ENCODE assay signal across 19 cellular contexts in the genomic region with DNA sequence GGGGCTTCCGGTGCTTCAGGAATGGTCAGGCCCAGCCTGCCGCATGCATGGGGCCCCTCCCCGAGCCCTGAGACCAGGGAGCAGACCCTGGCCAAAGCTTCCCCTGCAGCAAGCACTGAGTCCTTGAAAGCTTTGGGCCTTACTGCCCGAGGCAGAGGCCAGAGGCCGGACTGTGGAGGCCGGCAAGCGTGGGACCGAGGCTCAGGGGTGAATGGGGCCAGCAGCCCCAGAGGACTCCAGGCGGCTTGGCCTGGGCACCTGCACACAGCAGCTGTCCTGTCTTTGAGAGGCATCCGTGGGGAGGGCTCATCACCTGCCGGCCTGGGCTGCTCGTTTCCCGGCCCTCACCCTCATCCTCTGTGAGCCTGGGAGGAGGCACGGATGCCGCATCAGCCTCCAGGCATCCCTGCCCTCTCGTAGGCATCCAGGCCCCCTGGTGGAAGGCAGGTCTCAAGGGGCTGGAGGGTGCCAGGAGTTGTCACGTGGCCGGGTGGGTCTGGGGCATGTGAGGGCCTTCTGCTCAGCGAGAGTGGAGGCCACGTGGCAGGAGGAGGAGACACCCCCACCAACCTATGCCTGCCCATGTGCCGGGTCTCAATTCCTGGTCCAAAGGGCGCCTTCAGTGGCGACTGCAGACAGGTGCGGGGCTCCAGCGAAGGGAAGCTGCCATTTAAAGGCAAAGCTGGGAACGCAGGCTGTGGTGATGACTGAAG. TPM values are rescaled to one million over a fixed set of nuclear protein-coding genes. Genes with fewer than 3 reads are reported as not detected.
DNase-seq lines count a peak whose midpoint lies in the region; ATAC-seq, FAIRE-seq and TF ChIP-seq lines count a peak whose summit lies in the region.
"Had no signal": no experiment of that assay in that cellular context is flagged by ENCODE, and none has a peak within 500 bp of the region (broad histone marks: within the 10 kb centered on the region; RNA-seq: fewer than 3 reads in every experiment).

No MANE protein-coding gene starts in this region.

- H3K9me3 Mint-ChIP-seq in chondrocyte (ENCODE audit: low read depth), result no peaks in the 10 kb centered on the region
- H3K9me3 Mint-ChIP-seq: activated naive CD4-positive, alpha-beta T cell treated with anti-CD3 and anti-CD28 coated beads, Interleukin-2, amount 10 ng/mL, durations not matched to agents 7 days and 5 days; stimulated activated effector memory CD8-positive, alpha-beta T cell treated with anti-CD3 and anti-CD28 coated beads, Interleukin-12 subunit alpha, Interleukin-12 subunit beta, amount 100 ng/mL, for 72 hours had no signal

- peaks cover 31% of the 10 kb centered on the region for H3K4me1 Mint-ChIP-seq in chondrocyte (ENCODE audit: low read depth)
- H3K4me1 Mint-ChIP-seq: activated CD4-positive, alpha-beta T cell treated with anti-CD3 and anti-CD28 coated beads for 36 hours; activated naive CD4-positive, alpha-beta T cell treated with anti-CD3 and anti-CD28 coated beads, Interleukin-2, amount 10 ng/mL, durations not matched to agents 7 days and 5 days; stimulated activated effector memory CD8-positive, alpha-beta T cell treated with anti-CD3 and anti-CD28 coated beads, Interleukin-12 subunit alpha, Interleukin-12 subunit beta, amount 100 ng/mL, for 72 hours had no signal

- H3K9me3 ChIP-seq in A549, result no peaks in the 10 kb centered on the region
- H3K9me3 ChIP-seq in neuronal stem cell (replicated peaks in 1 of 2; ENCODE audit: control insufficient read depth in 2 of 2, insufficient read depth in 1 of 2, low read depth in 1 of 2, low read length in 2 of 2), result no peaks in the 10 kb centered on the region
- H3K9me3 ChIP-seq in gastrocnemius medialis, result no peaks in the 10 kb centered on the region

- DNase-seq in A549 (ENCODE audit: low read depth in 1 of 2, low spot score in 1 of 2) (peak in 1 of 2 experiments; percentile 57), chondrocyte (ENCODE audit: low spot score) (no peak), neuronal stem cell (ENCODE audit: low spot score) (no peak), gastrocnemius medialis (no peak), GM19238 (ENCODE audit: insufficient read length, low spot score) (no peak), SKM-1 (lab: John Stamatoyannopoulos, UW; ENCODE audit: unreplicated experiment) (no peak)
- DNase-seq in stimulated activated naive CD4-positive, alpha-beta T cell (lab: John Stamatoyannopoulos, UW), result no peak
- DNase-seq: activated CD4-positive, alpha-beta T cell treated with anti-CD3 and anti-CD28 coated beads for 36 hours; activated naive CD4-positive, alpha-beta T cell treated with anti-CD3 and anti-CD28 coated beads, Interleukin-2, amount 10 ng/mL, durations not matched to agents 7 days and 5 days; kidney glomerular epithelial cell; NCI-H1694 treated with DMSO at 0.1 percent for 48 hours had no signal

- H3K4me2 ChIP-seq in A549 (peak overlapping the region; percentile 100; the same call in 2 of the 3 replicates), neuronal stem cell (ENCODE audit: insufficient read depth, low read length, poor library complexity, severe bottlenecking) (no peak overlapping the region)
- H3K4me2 ChIP-seq: smooth muscle cell had no signal

- H3K4me3 Mint-ChIP-seq in chondrocyte (ENCODE audit: unreplicated experiment), result no peak overlapping the region
- H3K4me3 Mint-ChIP-seq: activated CD4-positive, alpha-beta T cell treated with anti-CD3 and anti-CD28 coated beads for 36 hours; activated naive CD4-positive, alpha-beta T cell treated with anti-CD3 and anti-CD28 coated beads, Interleukin-2, amount 10 ng/mL, durations not matched to agents 7 days and 5 days; stimulated activated effector memory CD8-positive, alpha-beta T cell treated with anti-CD3 and anti-CD28 coated beads, Interleukin-12 subunit alpha, Interleukin-12 subunit beta, amount 100 ng/mL, for 72 hours had no signal

- no peaks in the 10 kb centered on the region for H3K27me3 Mint-ChIP-seq in chondrocyte (ENCODE audit: low read depth)
- H3K27me3 Mint-ChIP-seq: activated CD4-positive, alpha-beta T cell treated with anti-CD3 and anti-CD28 coated beads for 36 hours; activated naive CD4-positive, alpha-beta T cell treated with anti-CD3 and anti-CD28 coated beads, Interleukin-2, amount 10 ng/mL, durations not matched to agents 7 days and 5 days had no signal

- H3K36me3 ChIP-seq in neuronal stem cell (replicated peaks in 1 of 2; ENCODE audit: control insufficient read depth in 2 of 2, insufficient read depth in 2 of 2, low read length in 2 of 2) (peaks cover 0 to 10% of the 10 kb centered on the region in 2 donors), gastrocnemius medialis (no peaks in the 10 kb centered on the region)

- no peak overlapping the region for H4K8ac ChIP-seq in neuronal stem cell (ENCODE audit: low read depth, low read length)

- WGBS in A549 (ENCODE audit: missing lambda C conversion rate), result 86% methylated on average over 8 of the region's 26 CpGs
- WGBS in neuronal stem cell (ENCODE audit: extremely low coverage in 2 of 2, insufficient read length in 2 of 2, insufficient replicate concordance in 1 of 2), 2 donors, result no CpG with 5 or more reads among the region's 26 CpGs

- peak overlapping the region; percentile 48 for H3K18ac ChIP-seq in neuronal stem cell (ENCODE audit: low read length)

- CTCF ChIA-PET in A549 (lab: Yijun Ruan, JAX), result interaction anchor here (1.1 to 5.6 kb wide), 7 partner anchors 10 to 127 kb away, joined by 3 to 53 read pairs (median 5); no protein-coding TSS in a partner anchor

- H3K36me3 Mint-ChIP-seq in chondrocyte (ENCODE audit: low read depth), result peaks cover 2% of the 10 kb centered on the region
- H3K36me3 Mint-ChIP-seq: activated naive CD4-positive, alpha-beta T cell treated with anti-CD3 and anti-CD28 coated beads, Interleukin-2, amount 10 ng/mL, durations not matched to agents 7 days and 5 days; stimulated activated effector memory CD8-positive, alpha-beta T cell treated with anti-CD3 and anti-CD28 coated beads, Interleukin-12 subunit alpha, Interleukin-12 subunit beta, amount 100 ng/mL, for 72 hours had no signal

- in situ Hi-C loops in gastrocnemius medialis (cut with MboI; ENCODE audit: low sequenced_read_pairs in 4 of 4), result no loop called here

- peak overlapping the region; percentile 55 for H2BK15ac ChIP-seq in neuronal stem cell (ENCODE audit: low read length)

- H2BK12ac ChIP-seq in neuronal stem cell (ENCODE audit: low read length), result peak overlapping the region; percentile 63

- no peak for FAIRE-seq in A549 (lab: Jason Lieb, UNC)

- H3K4me1 ChIP-seq in A549 (peaks cover 49% of the 10 kb centered on the region), neuronal stem cell (ENCODE audit: control insufficient read depth in 2 of 2, insufficient read depth in 1 of 2, low read depth in 1 of 2, low read length in 2 of 2) (peaks cover 17 to 20% of the 10 kb centered on the region in 2 donors), gastrocnemius medialis (peaks cover 0 to 7% of the 10 kb centered on the region in 2 donors)

- no peak overlapping the region for H3K4me3 ChIP-seq in A549
- H3K4me3 ChIP-seq in neuronal stem cell (ENCODE audit: low read length in 2 of 2), result no peak overlapping the region
- no peak overlapping the region for H3K4me3 ChIP-seq in gastrocnemius medialis
- H3K4me3 ChIP-seq: smooth muscle cell had no signal

- TF ChIP-seq RAD21 in A549 (conservative IDR thresholded peaks at IDR 0.05 in 1 of 2, IDR thresholded peaks at IDR 0.05 in 1 of 2) (peak in 1 of 2 experiments; percentile 13; a peak in 1 of 5 replicates), Ishikawa (IDR thresholded peaks at IDR 0.05; ENCODE audit: low read depth) (no peak)

- no peak for TF ChIP-seq POLR2A in A549 (IDR thresholded peaks at IDR 0.05; ENCODE audit: low read length)
- no peak for TF ChIP-seq POLR2A in gastrocnemius medialis (IDR thresholded peaks at IDR 0.05)

- TF ChIP-seq CTCF in A549 (IDR thresholded peaks at IDR 0.05) (no peak), chondrocyte (IDR thresholded peaks at IDR 0.05) (peak; percentile 46), gastrocnemius medialis (IDR thresholded peaks at IDR 0.05 in 4 of 5, conservative IDR thresholded peaks at IDR 0.05 in 1 of 5) (no peak)

- peak overlapping the region; percentile 44 for H2AK5ac ChIP-seq in neuronal stem cell (ENCODE audit: low read depth, low read length)

- peak overlapping the region; percentile 21 for H3K14ac ChIP-seq in neuronal stem cell (ENCODE audit: low read length)

- peak overlapping the region; percentile 82 for H2BK5ac ChIP-seq in neuronal stem cell (ENCODE audit: low read length)

- no peak overlapping the region for H2AFZ ChIP-seq in neuronal stem cell (ENCODE audit: low read length)

- no peak overlapping the region for H4K91ac ChIP-seq in neuronal stem cell (ENCODE audit: low read depth, low read length, poor library complexity)

- H3K27ac Mint-ChIP-seq in chondrocyte (ENCODE audit: unreplicated experiment), result no peak overlapping the region
- H3K27ac Mint-ChIP-seq: activated CD4-positive, alpha-beta T cell treated with anti-CD3 and anti-CD28 coated beads for 36 hours; activated naive CD4-positive, alpha-beta T cell treated with anti-CD3 and anti-CD28 coated beads, Interleukin-2, amount 10 ng/mL, durations not matched to agents 7 days and 5 days; stimulated activated effector memory CD8-positive, alpha-beta T cell treated with anti-CD3 and anti-CD28 coated beads, Interleukin-12 subunit alpha, Interleukin-12 subunit beta, amount 100 ng/mL, for 72 hours had no signal

- POLR2A ChIA-PET in A549 (lab: Yijun Ruan, JAX), result no interaction called here

- intact Hi-C loops in gastrocnemius medialis (cut with DNase I; ENCODE audit: low total_unique reads), result no loop called here

- TF ChIP-seq EP300 in A549 (IDR thresholded peaks at IDR 0.05) (no peak), Ishikawa (IDR thresholded peaks at IDR 0.05; ENCODE audit: borderline replicate concordance) (no peak)

- no peak overlapping the region for H3K4ac ChIP-seq in neuronal stem cell (ENCODE audit: low read length)

- no peak overlapping the region for H2BK120ac ChIP-seq in neuronal stem cell (ENCODE audit: low read depth, low read length)

- no peak overlapping the region for H3K9ac ChIP-seq in neuronal stem cell (ENCODE audit: low read depth, low read length, poor library complexity)

- H3K27me3 ChIP-seq in neuronal stem cell (ENCODE audit: control insufficient read depth in 3 of 3, insufficient read depth in 3 of 3, low read depth in 1 of 3, low read length in 3 of 3) (no peaks in the 10 kb centered on the region), gastrocnemius medialis (peaks cover 17 to 46% (median 45%) of the 10 kb centered on the region in 3 donors)

- no peak overlapping the region for H3K23ac ChIP-seq in neuronal stem cell (ENCODE audit: low read depth, low read length, poor library complexity)

- peak overlapping the region; percentile 97 to 100; a peak in 5 of 6 replicates for H3K27ac ChIP-seq in A549
- H3K27ac ChIP-seq in neuronal stem cell (replicated peaks; ENCODE audit: low read length), result no peak overlapping the region
- H3K27ac ChIP-seq in gastrocnemius medialis, result no peak overlapping the region
- H3K27ac ChIP-seq: HL-60 had no signal

- ATAC-seq in A549 (peak in 1 of 2 experiments; percentile 13; a peak in 3 of 6 replicates), gastrocnemius medialis (no peak)
- ATAC-seq: activated CD4-positive, alpha-beta T cell treated with anti-CD3 and anti-CD28 coated beads for 36 hours; stimulated activated effector memory CD8-positive, alpha-beta T cell treated with anti-CD3 and anti-CD28 coated beads, Interleukin-12 subunit alpha, Interleukin-12 subunit beta, amount 100 ng/mL, for 72 hours had no signal

- H3K79me1 ChIP-seq in neuronal stem cell (ENCODE audit: low read depth, low read length), result peaks cover 39% of the 10 kb centered on the region

RNA-seq across cellular contexts. Expression of gene CACNA1H, which starts 31.4 kb away (rescaled TPM):
- polyA plus RNA-seq in A549 (2011; rRNA removed) (7.2 and 8.6 TPM in 2 replicates), A549 (2017; fragmentation: RNase III; extraction: RNeasy Plus Mini Kit Qiagen cat#74134 plus additional on column Dnase treatment) (11.7 to 15.8 TPM (median 14.1 TPM) in 3 replicates)
- 11.7 and 18.5 TPM in 2 replicates for polyA plus RNA-seq in A549 (2012; cell fraction: cytosol; rRNA removed)
- 41.3 and 56.9 TPM in 2 replicates for polyA plus RNA-seq in A549 (2012; cell fraction: nucleus; rRNA removed)
- 14.1 and 17.6 TPM in 2 replicates for polyA minus RNA-seq in A549 (2011; rRNA and poly(A)+ RNA removed)
- total RNA-seq in chondrocyte (55.9 to 73.4 TPM (median 73.2 TPM) in 3 replicates), gastrocnemius medialis (10 to 100 TPM in 1 of 4 donors, 1 to 10 TPM in 3; 3.7 to 12.8 (median 4.5) TPM)
- 21.5 TPM for polyA plus RNA-seq in neuronal stem cell (2013, experiment 1 of 2)
- polyA plus RNA-seq in neuronal stem cell (2013, experiment 2 of 2), result 21.7 TPM
- total RNA-seq: LHCN-M2 had no signal

RNA-seq across cellular contexts. Expression of gene TPSG1, which starts 40.8 kb away (rescaled TPM):
- polyA plus RNA-seq in A549 (2011; rRNA removed) (not detected in 2 replicates), A549 (2017; fragmentation: RNase III; extraction: RNeasy Plus Mini Kit Qiagen cat#74134 plus additional on column Dnase treatment) (0.08 TPM in 1 of 3 replicates, not detected in the others)
- polyA plus RNA-seq in A549 (2012; cell fraction: cytosol; rRNA removed), result 0.13 and 0.14 TPM in 2 replicates
- 0.23 TPM in 2 replicates for polyA plus RNA-seq in A549 (2012; cell fraction: nucleus; rRNA removed)
- polyA minus RNA-seq in A549 (2011; rRNA and poly(A)+ RNA removed), result not detected in 2 replicates
- total RNA-seq in chondrocyte (not detected in 3 replicates), gastrocnemius medialis (under 1 TPM in 1 of 4 donors, not detected in 3; 0.29 TPM)
- not detected for polyA plus RNA-seq in neuronal stem cell (2013, experiment 1 of 2)
- not detected for polyA plus RNA-seq in neuronal stem cell (2013, experiment 2 of 2)
- total RNA-seq: activated CD4-positive, alpha-beta T cell treated with anti-CD3 and anti-CD28 coated beads for 36 hours; dermis microvascular lymphatic vessel endothelial cell; fibroblast of lung; LHCN-M2; mononuclear cell; smooth muscle cell had no signal
- polyA plus RNA-seq: fibroblast of lung, smooth muscle cell had no signal

RNA-seq across cellular contexts. Expression of gene TPSB2, which starts 45.7 kb away (rescaled TPM):
- polyA plus RNA-seq in A549 (2011; rRNA removed) (not detected in 2 replicates), A549 (2017; fragmentation: RNase III; extraction: RNeasy Plus Mini Kit Qiagen cat#74134 plus additional on column Dnase treatment) (not detected in 3 replicates)
- not detected in 2 replicates for polyA plus RNA-seq in A549 (2012; cell fraction: cytosol; rRNA removed)
- 0.06 TPM in 1 of 2 replicates, not detected in the other for polyA plus RNA-seq in A549 (2012; cell fraction: nucleus; rRNA removed)
- not detected in 2 replicates for polyA minus RNA-seq in A549 (2011; rRNA and poly(A)+ RNA removed)
- total RNA-seq in chondrocyte (not detected in 3 replicates), gastrocnemius medialis (10 to 100 TPM in 2 of 4 donors, 1 to 10 TPM in 2; 3.7 to 14.3 (median 9.5) TPM)
- polyA plus RNA-seq in neuronal stem cell (2013, experiment 1 of 2), result not detected
- not detected for polyA plus RNA-seq in neuronal stem cell (2013, experiment 2 of 2)
- total RNA-seq: activated CD4-positive, alpha-beta T cell treated with anti-CD3 and anti-CD28 coated beads for 36 hours; dermis microvascular lymphatic vessel endothelial cell; fibroblast of lung; LHCN-M2; mononuclear cell; smooth muscle cell had no signal
- polyA plus RNA-seq: fibroblast of lung, smooth muscle cell had no signal

RNA-seq across cellular contexts. Expression of gene TPSAB1, which starts 56.2 kb away (rescaled TPM):
- not detected in 2 replicates for polyA plus RNA-seq in A549 (2011; rRNA removed)
- 0.04 TPM in 1 of 2 replicates, not detected in the other for polyA plus RNA-seq in A549 (2012; cell fraction: cytosol; rRNA removed)
- polyA plus RNA-seq in A549 (2012; cell fraction: nucleus; rRNA removed), result not detected in 2 replicates
- not detected in 3 replicates for polyA plus RNA-seq in A549 (2017; fragmentation: RNase III; extraction: RNeasy Plus Mini Kit Qiagen cat#74134 plus additional on column Dnase treatment)
- not detected in 2 replicates for polyA minus RNA-seq in A549 (2011; rRNA and poly(A)+ RNA removed)
- not detected in 3 replicates for total RNA-seq in chondrocyte
- polyA plus RNA-seq in neuronal stem cell (2013, experiment 1 of 2), result not detected
- not detected for polyA plus RNA-seq in neuronal stem cell (2013, experiment 2 of 2)
- 10 to 100 TPM in 1 of 4 donors, 1 to 10 TPM in 3; 3.3 to 14.9 (median 7.8) TPM for total RNA-seq in gastrocnemius medialis
- total RNA-seq: activated CD4-positive, alpha-beta T cell treated with anti-CD3 and anti-CD28 coated beads for 36 hours; dermis microvascular lymphatic vessel endothelial cell; fibroblast of lung; LHCN-M2; mononuclear cell; smooth muscle cell had no signal
- polyA plus RNA-seq: fibroblast of lung, smooth muscle cell had no signal

Comparison
In these comparisons a context has a peak if more than half of its experiments do, and no peak if none do; other contexts are left out.
1. H3K27ac ChIP-seq: peak in A549 (2 of 2); none in neuronal stem cell (single experiment) and gastrocnemius medialis (0 of 4).